In genomic region chr6:43142101-43142500, GRCh38 we compare ENCODE assay signal across 1 cellular context.
TF ChIP-seq lines count a peak whose summit lies in the region.

No MANE protein-coding gene starts in this region.

TF ChIP-seq in GM23338, 12 proteins besides CTCF, POLR2A, EP300 and RAD21 (continued from another document):
- no peak for TF ChIP-seq ETS1 (IDR thresholded peaks at IDR 0.05)
- TF ChIP-seq ZNF331 (CRISPR knock-in tag; IDR thresholded peaks at IDR 0.05; ENCODE audit: low read depth) = no peak
- TF ChIP-seq EZH2 (IDR thresholded peaks at IDR 0.05; ENCODE audit: low read depth, unreplicated experiment) = no peak
- no peak for TF ChIP-seq NANOG (IDR thresholded peaks at IDR 0.05; ENCODE audit: borderline replicate concordance)
- TF ChIP-seq CREB1 (CRISPR knock-in tag; IDR thresholded peaks at IDR 0.05; ENCODE audit: low read depth) = no peak
- no peak for TF ChIP-seq JUNB (IDR thresholded peaks at IDR 0.05; ENCODE audit: unreplicated experiment)
- no peak for TF ChIP-seq ZNF462 (CRISPR knock-in tag; IDR thresholded peaks at IDR 0.05)
- no peak for TF ChIP-seq STAT1 (IDR thresholded peaks at IDR 0.05; ENCODE audit: unreplicated experiment)
- TF ChIP-seq EZH2phosphoT487 (IDR thresholded peaks at IDR 0.05; ENCODE audit: unreplicated experiment) = no peak
